Comparison of ENCODE assay signal across 15 cellular contexts in the genomic region with DNA sequence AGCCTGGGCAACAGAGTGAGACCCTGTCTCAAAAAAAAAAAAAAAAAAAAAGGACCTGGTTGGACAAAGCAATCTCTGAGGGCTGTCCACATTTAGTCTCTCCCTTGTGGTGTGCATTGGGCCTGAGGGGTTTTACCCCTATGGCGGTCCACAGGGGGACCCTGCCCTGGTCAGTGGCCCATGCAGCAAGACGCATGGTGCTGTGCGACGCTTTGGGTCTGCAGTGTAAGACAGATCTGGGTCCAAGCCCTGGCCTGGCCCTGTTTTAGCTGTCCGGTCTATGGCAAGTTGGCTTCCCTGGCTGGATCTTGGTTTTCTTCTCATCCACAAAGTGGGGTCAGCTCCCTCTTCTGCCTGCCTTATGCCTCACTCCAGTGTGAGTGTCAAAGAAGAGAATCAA.
DNase-seq lines count a peak whose midpoint lies in the region; ATAC-seq and TF ChIP-seq lines count a peak whose summit lies in the region.
"Had no signal": no experiment of that assay in that cellular context is flagged by ENCODE, and none has a peak within 500 bp of the region (broad histone marks: within the 10 kb centered on the region; RNA-seq: fewer than 3 reads in every experiment).

No MANE protein-coding gene starts in this region.

- no peak overlapping the region for H2BK120ac ChIP-seq in neuronal stem cell (ENCODE audit: low read depth, low read length)

- CTCF ChIA-PET in activated CD8-positive, alpha-beta memory T cell treated with anti-CD3 and anti-CD28 coated beads, Interleukin-2, amount 10 ng/mL, durations not matched to agents 7 days and 5 days (lab: Charles Lee), result interaction anchor here (2.5 to 4.2 kb wide), 3 partner anchors 114 to 123 kb away, joined by 7 to 27 read pairs (median 26); a partner anchor contains a TSS
- CTCF ChIA-PET in HEK293T (lab: Yijun Ruan, JAX), result interaction anchor here (0.7 kb wide), 1 partner anchor 115 kb away, joined by 3 read pairs; no protein-coding TSS in a partner anchor

- peak overlapping the region; percentile 61 for H2BK12ac ChIP-seq in neuronal stem cell (ENCODE audit: low read length)

- H3K9ac ChIP-seq in endodermal cell (ENCODE audit: extremely low read depth, low read length, poor library complexity, severe bottlenecking) (no peak overlapping the region), neuronal stem cell (ENCODE audit: low read depth, low read length, poor library complexity) (peak overlapping the region; percentile 22)

- no peak for TF ChIP-seq CTCF in endodermal cell (conservative IDR thresholded peaks at IDR 0.05)

- H3K4me3 ChIP-seq in endodermal cell (ENCODE audit: low read length), result no peak overlapping the region
- no peak overlapping the region for H3K4me3 ChIP-seq in neuronal stem cell (ENCODE audit: low read length in 2 of 2)
- H3K4me3 ChIP-seq: A549, HAP-1, K562 had no signal

- no peak overlapping the region for H3K4ac ChIP-seq in neuronal stem cell (ENCODE audit: low read length)

- H3K27ac ChIP-seq in endodermal cell (ENCODE audit: low read depth, low read length), result no peak overlapping the region
- H3K27ac ChIP-seq in neuronal stem cell (replicated peaks; ENCODE audit: low read length), result no peak overlapping the region
- H3K27ac ChIP-seq: 22Rv1, A549, C4-2B had no signal

- no peak overlapping the region for H2BK15ac ChIP-seq in neuronal stem cell (ENCODE audit: low read length)

- H3K18ac ChIP-seq in neuronal stem cell (ENCODE audit: low read length), result peak overlapping the region; percentile 63

- H2AK5ac ChIP-seq in neuronal stem cell (ENCODE audit: low read depth, low read length), result no peak overlapping the region

- H3K27me3 Mint-ChIP-seq in activated CD8-positive, alpha-beta memory T cell treated with anti-CD3 and anti-CD28 coated beads, Interleukin-2, amount 10 ng/mL, durations not matched to agents 7 days and 5 days, result peaks cover 32% of the 10 kb centered on the region
- H3K27me3 Mint-ChIP-seq in endodermal cell (ENCODE audit: insufficient read depth), result no peaks in the 10 kb centered on the region

- peaks cover 10% of the 10 kb centered on the region for H3K4me1 ChIP-seq in endodermal cell (ENCODE audit: control insufficient read depth, insufficient read depth, low read length)
- H3K4me1 ChIP-seq in neuronal stem cell (ENCODE audit: control insufficient read depth in 2 of 2, insufficient read depth in 1 of 2, low read depth in 1 of 2, low read length in 2 of 2), result peaks cover 7 to 32% of the 10 kb centered on the region in 2 donors
- H3K4me1 ChIP-seq: A549, HAP-1 had no signal

- ATAC-seq in activated CD8-positive, alpha-beta memory T cell treated with anti-CD3 and anti-CD28 coated beads, Interleukin-2, amount 10 ng/mL, durations not matched to agents 7 days and 5 days, result no peak

- H3K23ac ChIP-seq in neuronal stem cell (ENCODE audit: low read depth, low read length, poor library complexity), result no peak overlapping the region

- H3K4me1 Mint-ChIP-seq in activated CD8-positive, alpha-beta memory T cell treated with anti-CD3 and anti-CD28 coated beads, Interleukin-2, amount 10 ng/mL, durations not matched to agents 7 days and 5 days, result no peaks in the 10 kb centered on the region
- peaks cover 55% of the 10 kb centered on the region for H3K4me1 Mint-ChIP-seq in endodermal cell

- WGBS in endodermal cell (ENCODE audit: insufficient coverage in 1 of 2, insufficient read length in 1 of 2), 2 experiments, result 92 to 96% methylated on average over 4 to 5 of the region's 5 CpGs
- WGBS in neuronal stem cell (ENCODE audit: extremely low coverage in 2 of 2, insufficient read length in 2 of 2, insufficient replicate concordance in 1 of 2), 2 donors, result no CpG with 5 or more reads among the region's 5 CpGs

- no peak overlapping the region for H3K4me2 ChIP-seq in neuronal stem cell (ENCODE audit: insufficient read depth, low read length, poor library complexity, severe bottlenecking)
- H3K4me2 ChIP-seq: A549 had no signal

- no peaks in the 10 kb centered on the region for H3K36me3 Mint-ChIP-seq in activated CD8-positive, alpha-beta memory T cell treated with anti-CD3 and anti-CD28 coated beads, Interleukin-2, amount 10 ng/mL, durations not matched to agents 7 days and 5 days
- H3K36me3 Mint-ChIP-seq in endodermal cell (ENCODE audit: low read depth), result no peaks in the 10 kb centered on the region

- POLR2A ChIA-PET in HEK293T (lab: Yijun Ruan, JAX), result no interaction called here

- H3K4me3 Mint-ChIP-seq in activated CD8-positive, alpha-beta memory T cell treated with anti-CD3 and anti-CD28 coated beads, Interleukin-2, amount 10 ng/mL, durations not matched to agents 7 days and 5 days, result no peak overlapping the region
- no peak overlapping the region for H3K4me3 Mint-ChIP-seq in endodermal cell
- H3K4me3 Mint-ChIP-seq: CD4-positive, alpha-beta T cell; HFFc6 had no signal

- no peak overlapping the region for H3K14ac ChIP-seq in neuronal stem cell (ENCODE audit: low read length)

- H4K91ac ChIP-seq in neuronal stem cell (ENCODE audit: low read depth, low read length, poor library complexity), result no peak overlapping the region

- no peaks in the 10 kb centered on the region for H3K9me3 Mint-ChIP-seq in activated CD8-positive, alpha-beta memory T cell treated with anti-CD3 and anti-CD28 coated beads, Interleukin-2, amount 10 ng/mL, durations not matched to agents 7 days and 5 days (ENCODE audit: low read depth)
- peaks cover 5% of the 10 kb centered on the region for H3K9me3 Mint-ChIP-seq in endodermal cell
- H3K9me3 Mint-ChIP-seq: HFFc6 had no signal

- peaks cover 25% of the 10 kb centered on the region for H3K9me3 ChIP-seq in endodermal cell (ENCODE audit: control insufficient read depth, low read length)
- peaks cover 0 to 6% of the 10 kb centered on the region in 2 donors for H3K9me3 ChIP-seq in neuronal stem cell (replicated peaks in 1 of 2; ENCODE audit: control insufficient read depth in 2 of 2, insufficient read depth in 1 of 2, low read depth in 1 of 2, low read length in 2 of 2)
- H3K9me3 ChIP-seq: HAP-1 had no signal

- H2BK5ac ChIP-seq in neuronal stem cell (ENCODE audit: low read length), result no peak overlapping the region

- DNase-seq in activated CD8-positive, alpha-beta memory T cell treated with anti-CD3 and anti-CD28 coated beads, Interleukin-2, amount 10 ng/mL, durations not matched to agents 7 days and 5 days, result peak; percentile 15
- DNase-seq in activated CD8-positive, alpha-beta memory T cell treated with anti-CD3 and anti-CD28 coated beads for 24 hours, result no peak
- DNase-seq in endodermal cell (peak; percentile 21), neuronal stem cell (ENCODE audit: low spot score) (no peak), HCEC 1CT (no peak), HEK293T (ENCODE audit: extremely low spot score) (no peak)
- DNase-seq in activated CD4-positive, alpha-beta T cell treated with anti-CD3 and anti-CD28 coated beads, Interleukin-2, amount 50 U/mL, for 4 hours, result no peak
- DNase-seq: DMS79 had no signal

- no peak overlapping the region for H3K27ac Mint-ChIP-seq in activated CD8-positive, alpha-beta memory T cell treated with anti-CD3 and anti-CD28 coated beads, Interleukin-2, amount 10 ng/mL, durations not matched to agents 7 days and 5 days
- H3K27ac Mint-ChIP-seq in endodermal cell, result no peak overlapping the region
- H3K27ac Mint-ChIP-seq: CD4-positive, alpha-beta T cell; HFFc6 had no signal

- H2AFZ ChIP-seq in neuronal stem cell (ENCODE audit: low read length), result no peak overlapping the region

- H3K36me3 ChIP-seq in endodermal cell (ENCODE audit: control insufficient read depth, insufficient read depth, low read length) (no peaks in the 10 kb centered on the region), neuronal stem cell (replicated peaks in 1 of 2; ENCODE audit: control insufficient read depth in 2 of 2, insufficient read depth in 2 of 2, low read length in 2 of 2) (no peaks in the 10 kb centered on the region)
- H3K36me3 ChIP-seq: HAP-1 had no signal

- H4K8ac ChIP-seq in neuronal stem cell (ENCODE audit: low read depth, low read length), result no peak overlapping the region

- no peaks in the 10 kb centered on the region for H3K79me1 ChIP-seq in neuronal stem cell (ENCODE audit: low read depth, low read length)

- no peaks in the 10 kb centered on the region for H3K27me3 ChIP-seq in endodermal cell (ENCODE audit: control insufficient read depth, insufficient read depth, low read length, poor library complexity, severe bottlenecking)
- H3K27me3 ChIP-seq in neuronal stem cell (ENCODE audit: control insufficient read depth in 3 of 3, insufficient read depth in 3 of 3, low read depth in 1 of 3, low read length in 3 of 3), result peaks cover 0 to 15% (median 4%) of the 10 kb centered on the region in 3 experiments

TF ChIP-seq in HEK293T, 16 proteins besides CTCF, POLR2A, EP300 and RAD21:
- TF ChIP-seq L3MBTL2 (conservative IDR thresholded peaks at IDR 0.05), result no peak
- TF ChIP-seq FOXM1 (IDR thresholded peaks at IDR 0.05; ENCODE audit: borderline replicate concordance), result no peak
- no peak for TF ChIP-seq BHLHE40 (IDR thresholded peaks at IDR 0.05; ENCODE audit: borderline replicate concordance)
- no peak for TF ChIP-seq TARDBP (IDR thresholded peaks at IDR 0.05)
- TF ChIP-seq FOXK2 (IDR thresholded peaks at IDR 0.05), result no peak
- TF ChIP-seq ZNF384 (IDR thresholded peaks at IDR 0.05), result no peak
- no peak for TF ChIP-seq FOXA1 (IDR thresholded peaks at IDR 0.05)
- TF ChIP-seq SUZ12 (IDR thresholded peaks at IDR 0.05), result no peak
- TF ChIP-seq HDGF (IDR thresholded peaks at IDR 0.05; ENCODE audit: borderline replicate concordance), result no peak
- no peak for TF ChIP-seq NFRKB (IDR thresholded peaks at IDR 0.05)
- TF ChIP-seq LEF1 (IDR thresholded peaks at IDR 0.05; ENCODE audit: borderline replicate concordance), result no peak
- no peak for TF ChIP-seq ARNT (IDR thresholded peaks at IDR 0.05)

Comparison
In these comparisons a context has a peak if more than half of its experiments do, and no peak if none do; other contexts are left out.
1. DNase-seq: peak in activated CD8-positive, alpha-beta memory T cell treated with anti-CD3 and anti-CD28 coated beads, Interleukin-2, amount 10 ng/mL, durations not matched to agents 7 days and 5 days (single experiment) and endodermal cell (single experiment); none in activated CD8-positive, alpha-beta memory T cell treated with anti-CD3 and anti-CD28 coated beads for 24 hours (single experiment), neuronal stem cell (single experiment), activated CD4-positive, alpha-beta T cell treated with anti-CD3 and anti-CD28 coated beads, Interleukin-2, amount 50 U/mL, for 4 hours (0 of 2), HCEC 1CT (single experiment) and HEK293T (single experiment).